In the genomic region with DNA sequence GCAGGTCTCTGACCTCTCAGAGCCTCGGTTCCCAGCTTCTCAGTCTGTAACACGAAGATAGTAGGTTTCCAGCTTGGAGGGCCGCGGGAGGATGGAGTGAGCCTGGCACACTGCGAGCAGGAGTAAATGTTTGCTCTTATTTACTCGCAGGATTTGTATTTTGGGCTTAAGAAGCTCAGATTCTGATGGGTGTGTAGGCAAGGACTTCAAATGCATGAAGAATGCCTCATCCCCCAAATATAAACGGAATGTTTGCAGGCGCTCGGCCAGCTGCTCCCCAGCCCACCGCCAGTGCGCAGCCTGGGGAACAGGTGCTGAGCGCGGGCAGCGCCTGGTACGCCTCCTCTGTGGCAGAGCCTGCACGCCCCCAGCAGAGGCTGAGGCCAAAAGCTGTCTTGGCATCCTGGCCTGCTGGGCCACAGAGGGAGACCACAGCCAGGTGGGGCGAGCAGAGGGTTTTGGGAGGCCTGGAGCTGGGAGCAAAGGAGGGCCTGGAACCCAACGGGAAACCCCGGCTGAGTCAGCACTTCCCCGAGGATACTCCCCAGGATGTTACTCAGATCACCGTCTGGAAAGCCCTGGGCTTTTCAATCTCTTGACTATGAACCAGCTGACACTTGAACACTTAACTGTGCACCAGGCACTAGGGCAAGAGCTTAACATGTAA, we compare ENCODE assay signal across 1 cellular context.
TF ChIP-seq lines count a peak whose summit lies in the region.

No MANE protein-coding gene starts in this region.

TF ChIP-seq in K562, 482 proteins besides CTCF, POLR2A, EP300 and RAD21:
- TF ChIP-seq ZNF316 (IDR thresholded peaks at IDR 0.05) (peak; percentile 48; the same call in 1 of the 2 replicates), RBFOX2 (IDR thresholded peaks at IDR 0.05; ENCODE audit: low read depth, low read length) (peak; percentile 47; the same call in 1 of the 2 replicates), EGR1 (conservative IDR thresholded peaks at IDR 0.05) (no peak), RBM17 (IDR thresholded peaks at IDR 0.05; ENCODE audit: borderline replicate concordance, low read depth, low read length) (no peak), ADNP (tag; IDR thresholded peaks at IDR 0.05) (no peak), ZNF551 (CRISPR knock-in tag; IDR thresholded peaks at IDR 0.05) (no peak), IRF2 (CRISPR knock-in tag; IDR thresholded peaks at IDR 0.05) (no peak), MAFF (IDR thresholded peaks at IDR 0.05; ENCODE audit: low read length) (0 out of 2 replicates have a peak, but pooled peaks have one; percentile 4), ZNF766 (CRISPR knock-in tag; conservative IDR thresholded peaks at IDR 0.05) (no peak), ZNF174 (CRISPR knock-in tag; IDR thresholded peaks at IDR 0.05) (no peak), SP1 (CRISPR knock-in tag; IDR thresholded peaks at IDR 0.05) (no peak), PTRF (tag; IDR thresholded peaks at IDR 0.05) (no peak), C11orf30 (IDR thresholded peaks at IDR 0.05; ENCODE audit: low read depth) (peak; percentile 61), ZC3H11A (IDR thresholded peaks at IDR 0.05; ENCODE audit: low read depth, low read length) (no peak)
- TF ChIP-seq, protein P1, sequence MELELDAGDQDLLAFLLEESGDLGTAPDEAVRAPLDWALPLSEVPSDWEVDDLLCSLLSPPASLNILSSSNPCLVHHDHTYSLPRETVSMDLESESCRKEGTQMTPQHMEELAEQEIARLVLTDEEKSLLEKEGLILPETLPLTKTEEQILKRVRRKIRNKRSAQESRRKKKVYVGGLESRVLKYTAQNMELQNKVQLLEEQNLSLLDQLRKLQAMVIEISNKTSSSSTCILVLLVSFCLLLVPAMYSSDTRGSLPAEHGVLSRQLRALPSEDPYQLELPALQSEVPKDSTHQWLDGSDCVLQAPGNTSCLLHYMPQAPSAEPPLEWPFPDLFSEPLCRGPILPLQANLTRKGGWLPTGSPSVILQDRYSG (tag; conservative IDR thresholded peaks at IDR 0.05; ENCODE audit: low read depth), result no peak
- TF ChIP-seq, protein P2, sequence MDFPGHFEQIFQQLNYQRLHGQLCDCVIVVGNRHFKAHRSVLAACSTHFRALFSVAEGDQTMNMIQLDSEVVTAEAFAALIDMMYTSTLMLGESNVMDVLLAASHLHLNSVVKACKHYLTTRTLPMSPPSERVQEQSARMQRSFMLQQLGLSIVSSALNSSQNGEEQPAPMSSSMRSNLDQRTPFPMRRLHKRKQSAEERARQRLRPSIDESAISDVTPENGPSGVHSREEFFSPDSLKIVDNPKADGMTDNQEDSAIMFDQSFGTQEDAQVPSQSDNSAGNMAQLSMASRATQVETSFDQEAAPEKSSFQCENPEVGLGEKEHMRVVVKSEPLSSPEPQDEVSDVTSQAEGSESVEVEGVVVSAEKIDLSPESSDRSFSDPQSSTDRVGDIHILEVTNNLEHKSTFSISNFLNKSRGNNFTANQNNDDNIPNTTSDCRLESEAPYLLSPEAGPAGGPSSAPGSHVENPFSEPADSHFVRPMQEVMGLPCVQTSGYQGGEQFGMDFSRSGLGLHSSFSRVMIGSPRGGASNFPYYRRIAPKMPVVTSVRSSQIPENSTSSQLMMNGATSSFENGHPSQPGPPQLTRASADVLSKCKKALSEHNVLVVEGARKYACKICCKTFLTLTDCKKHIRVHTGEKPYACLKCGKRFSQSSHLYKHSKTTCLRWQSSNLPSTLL (IDR thresholded peaks at IDR 0.05), result no peak
